Comparison of ENCODE assay signal across 25 cellular contexts in the genomic region with DNA sequence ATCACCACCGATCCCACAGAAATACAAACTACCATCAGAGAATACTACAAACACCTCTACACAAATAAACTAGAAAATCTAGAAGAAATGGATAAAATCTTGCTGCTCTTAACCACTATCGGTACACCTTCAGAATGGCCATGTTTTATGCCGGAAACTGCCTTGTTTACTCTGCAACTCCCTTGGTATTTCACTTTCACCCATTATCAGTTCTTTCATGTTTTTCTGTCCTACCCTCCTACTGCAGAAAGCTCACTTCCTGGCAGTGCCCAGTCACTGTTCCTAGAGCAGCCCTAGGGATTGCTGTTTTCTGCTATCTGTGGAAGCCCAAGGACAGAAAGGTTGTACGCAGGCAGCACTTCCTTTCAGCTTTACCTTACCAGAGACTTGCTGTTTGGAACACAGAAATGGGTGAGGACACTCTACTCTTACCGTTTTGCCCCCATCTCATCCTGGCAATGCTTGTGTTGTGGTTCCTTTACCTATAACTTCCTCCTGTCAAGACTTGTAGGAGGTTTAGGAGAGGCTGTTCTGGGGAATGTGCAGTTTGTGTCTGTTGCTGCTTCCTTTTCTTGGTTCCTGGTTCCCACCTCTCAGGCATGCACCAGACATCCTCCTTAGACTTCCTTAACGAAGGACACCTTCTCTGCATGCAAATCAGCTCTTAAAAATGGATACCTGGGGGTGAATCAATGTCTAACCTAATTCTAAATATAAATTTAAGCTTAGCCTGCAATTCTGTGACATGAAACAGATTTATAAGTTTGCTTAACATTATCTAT.
DNase-seq lines count a peak whose midpoint lies in the region; ATAC-seq, FAIRE-seq and TF ChIP-seq lines count a peak whose summit lies in the region.
"Had no signal": no experiment of that assay in that cellular context is flagged by ENCODE, and none has a peak within 500 bp of the region (broad histone marks: within the 10 kb centered on the region; RNA-seq: fewer than 3 reads in every experiment).

No MANE protein-coding gene starts in this region.

- no TSS peak for BruUV-seq in GM12878 (replicated peaks; lab: Mats Ljungman, UMichigan)

- no peak for TF ChIP-seq CTCF in GM12864 (IDR thresholded peaks at IDR 0.05; ENCODE audit: low read depth, low read length, missing control alignments)
- TF ChIP-seq CTCF in GM12878 (IDR thresholded peaks at IDR 0.05 in 2 of 3, conservative IDR thresholded peaks at IDR 0.05 in 1 of 3; ENCODE audit: control insufficient read depth in 2 of 3, extremely low read depth in 1 of 3, insufficient read depth in 1 of 3, low read depth in 3 of 3, low read length in 3 of 3) = no peak
- no peak for TF ChIP-seq CTCF in BE2C (IDR thresholded peaks at IDR 0.05; ENCODE audit: low read depth, low read length)

- RAD21 ChIA-PET in GM12878 (lab: Charles Lee; ENCODE audit: unreplicated experiment) = interaction anchor here (0.6 kb wide), 1 partner anchor 1128 kb away, joined by 3 read pairs; no protein-coding TSS in a partner anchor

- H3K27me3 ChIP-seq in GM12878 (replicated peaks in 1 of 2; ENCODE audit: control insufficient read depth in 2 of 2, insufficient read depth in 2 of 2, low read length in 1 of 2) (no peaks in the 10 kb centered on the region), SJCRH30 (no peaks in the 10 kb centered on the region), BE2C (no peaks in the 10 kb centered on the region)
- H3K27me3 ChIP-seq: heart right ventricle, thyroid gland had no signal

- no peak for TF ChIP-seq POLR2A in GM12878 (IDR thresholded peaks at IDR 0.05; ENCODE audit: low read depth, low read length)

- H3K36me3 ChIP-seq in GM12878 (ENCODE audit: control insufficient read depth in 2 of 2, insufficient read depth in 2 of 2, low read length in 1 of 2) (no peaks in the 10 kb centered on the region), SJCRH30 (no peaks in the 10 kb centered on the region), BE2C (no peaks in the 10 kb centered on the region)
- H3K36me3 ChIP-seq: HAP-1, heart right ventricle, thyroid gland had no signal

- no peak overlapping the region for H3K27ac ChIP-seq in GM12878 (ENCODE audit: control insufficient read depth, insufficient read depth)
- H3K27ac ChIP-seq in SJCRH30 = no peak overlapping the region
- H3K27ac ChIP-seq: heart right ventricle, thyroid gland had no signal

- no peak overlapping the region for H3K4me2 ChIP-seq in GM12878 (ENCODE audit: control insufficient read depth, insufficient read depth)

- POLR2A ChIA-PET in GM12878 (lab: Charles Lee) = no interaction called here

- H4K20me1 ChIP-seq in GM12878 (ENCODE audit: control insufficient read depth, insufficient read depth) = no peaks in the 10 kb centered on the region

- FAIRE-seq in GM12878 (lab: Jason Lieb, UNC) = no peak
- FAIRE-seq: astrocyte had no signal

- H3K4me1 ChIP-seq in GM12878 (ENCODE audit: control insufficient read depth, insufficient read depth, low read length) (no peaks in the 10 kb centered on the region), SJCRH30 (no peaks in the 10 kb centered on the region), BE2C (no peaks in the 10 kb centered on the region)
- H3K4me1 ChIP-seq: heart right ventricle, thyroid gland had no signal

- CTCF ChIA-PET in GM12878 (lab: Yijun Ruan, JAX) = no interaction called here

- H3K9ac ChIP-seq in GM12878 (ENCODE audit: control insufficient read depth, insufficient read depth, low read length) = no peak overlapping the region

- in situ Hi-C loops in GM12878 (cut with MboI) = no loop called here

- no peak for TF ChIP-seq RAD21 in GM12878 (IDR thresholded peaks at IDR 0.05; ENCODE audit: insufficient read depth, low read depth, low read length)

- TF ChIP-seq EP300 in GM12878 (IDR thresholded peaks at IDR 0.05; ENCODE audit: borderline replicate concordance in 1 of 2, control insufficient read depth in 1 of 2, low read depth in 2 of 2, low read length in 2 of 2) = no peak

- SMC1A ChIA-PET in GM12878 (lab: Charles Lee; ENCODE audit: uncharacterized antibody, unreplicated experiment) = interaction anchor here (0.8 kb wide), 1 partner anchor 140 kb away, joined by 3 read pairs; no protein-coding TSS in a partner anchor

- DNase-seq in GM12864 (ENCODE audit: low read depth) (peak; percentile 3), GM12878 (ENCODE audit: low read depth, low spot score) (peak; percentile 11), ecto neural progenitor cell (ENCODE audit: low spot score) (no peak), SK-N-DZ (ENCODE audit: low spot score) (no peak), SJCRH30 (no peak), BE2C (no peak)
- DNase-seq: activated CD4-positive, alpha-beta memory T cell treated with anti-CD3 and anti-CD28 coated beads, Interleukin-2, amount 10 ng/mL, durations not matched to agents 7 days and 5 days; activated naive CD4-positive, alpha-beta T cell treated with anti-CD3 and anti-CD28 coated beads, Interleukin-2, amount 50 U/mL, for 16 hours; activated T-cell treated with anti-CD3 and anti-CD28 coated beads, Interleukin-2, amount 50 U/mL, for 24 hours; CD4-positive, alpha-beta T cell; DMS53; endodermal cell; heart right ventricle; MM.1S; NCI-H1694; NCI-H2227 treated with DMSO at 0.1 percent for 48 hours; occipital lobe; retina; RPMI8226; SW 1271; thyroid gland had no signal

- intact Hi-C loops in GM12878 (cut with micrococcal nuclease; ENCODE audit: unreplicated experiment) = no loop called here

- peak overlapping the region; percentile 37 for H2AFZ ChIP-seq in GM12878 (ENCODE audit: control insufficient read depth, low read depth, low read length)

- peak; percentile 65 for ATAC-seq in GM21367 (IDR thresholded peaks at IDR 0.05; ENCODE audit: unreplicated experiment)
- peak; percentile 60 for ATAC-seq in HG03175 (IDR thresholded peaks at IDR 0.05; ENCODE audit: unreplicated experiment)
- ATAC-seq in GM12878 = no peak; the same call in 2 of the 3 replicates
- ATAC-seq: heart right ventricle had no signal

- H3K4me3 ChIP-seq in GM12864 (ENCODE audit: low read depth, low read length) (no peak overlapping the region), GM12878 (no peak overlapping the region), SJCRH30 (no peak overlapping the region), BE2C (ENCODE audit: low read depth, low read length) (no peak overlapping the region)
- H3K4me3 ChIP-seq: HAP-1, heart right ventricle, thyroid gland had no signal

- 0% methylated on average over 6 of the region's 6 CpGs for WGBS in GM12878 (ENCODE audit: insufficient coverage, insufficient replicate concordance, low lambda C conversion rate, missing lambda C conversion rate)

- no peaks in the 10 kb centered on the region for H3K79me2 ChIP-seq in GM12878 (ENCODE audit: control insufficient read depth, insufficient read depth, low read length)

- H3K9me3 ChIP-seq in GM12878 (replicated peaks; ENCODE audit: control insufficient read depth, insufficient read depth, low read length) (peaks cover 2% of the 10 kb centered on the region; the same call in 1 of the 3 replicates), SJCRH30 (replicated peaks) (no peaks in the 10 kb centered on the region), BE2C (no peaks in the 10 kb centered on the region; the same call in 1 of the 2 replicates)
- H3K9me3 ChIP-seq: thyroid gland had no signal

TF ChIP-seq in GM12878, 131 proteins besides CTCF, POLR2A, EP300 and RAD21 (continues in another document):
- TF ChIP-seq FOXK2 (IDR thresholded peaks at IDR 0.05) (no peak), ESRRA (IDR thresholded peaks at IDR 0.05; ENCODE audit: low read length) (no peak), NR2C1 (IDR thresholded peaks at IDR 0.05) (no peak), STAT1 (conservative IDR thresholded peaks at IDR 0.05) (no peak), BACH1 (IDR thresholded peaks at IDR 0.05; ENCODE audit: borderline replicate concordance) (no peak), NBN (IDR thresholded peaks at IDR 0.05) (no peak), EGR1 (IDR thresholded peaks at IDR 0.05; ENCODE audit: borderline replicate concordance in 1 of 2, low read depth in 2 of 2, low read length in 2 of 2) (no peak), CHD4 (IDR thresholded peaks at IDR 0.05) (no peak), ZSCAN29 (IDR thresholded peaks at IDR 0.05) (no peak)
- TF ChIP-seq, protein P1, sequence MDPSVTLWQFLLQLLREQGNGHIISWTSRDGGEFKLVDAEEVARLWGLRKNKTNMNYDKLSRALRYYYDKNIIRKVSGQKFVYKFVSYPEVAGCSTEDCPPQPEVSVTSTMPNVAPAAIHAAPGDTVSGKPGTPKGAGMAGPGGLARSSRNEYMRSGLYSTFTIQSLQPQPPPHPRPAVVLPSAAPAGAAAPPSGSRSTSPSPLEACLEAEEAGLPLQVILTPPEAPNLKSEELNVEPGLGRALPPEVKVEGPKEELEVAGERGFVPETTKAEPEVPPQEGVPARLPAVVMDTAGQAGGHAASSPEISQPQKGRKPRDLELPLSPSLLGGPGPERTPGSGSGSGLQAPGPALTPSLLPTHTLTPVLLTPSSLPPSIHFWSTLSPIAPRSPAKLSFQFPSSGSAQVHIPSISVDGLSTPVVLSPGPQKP (IDR thresholded peaks at IDR 0.05; ENCODE audit: low read depth, low read length) = no peak
- TF ChIP-seq, protein P2, sequence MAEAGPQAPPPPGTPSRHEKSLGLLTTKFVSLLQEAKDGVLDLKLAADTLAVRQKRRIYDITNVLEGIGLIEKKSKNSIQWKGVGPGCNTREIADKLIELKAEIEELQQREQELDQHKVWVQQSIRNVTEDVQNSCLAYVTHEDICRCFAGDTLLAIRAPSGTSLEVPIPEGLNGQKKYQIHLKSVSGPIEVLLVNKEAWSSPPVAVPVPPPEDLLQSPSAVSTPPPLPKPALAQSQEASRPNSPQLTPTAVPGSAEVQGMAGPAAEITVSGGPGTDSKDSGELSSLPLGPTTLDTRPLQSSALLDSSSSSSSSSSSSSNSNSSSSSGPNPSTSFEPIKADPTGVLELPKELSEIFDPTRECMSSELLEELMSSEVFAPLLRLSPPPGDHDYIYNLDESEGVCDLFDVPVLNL (IDR thresholded peaks at IDR 0.05; ENCODE audit: low read depth, low read length) = no peak
- TF ChIP-seq, protein P3, sequence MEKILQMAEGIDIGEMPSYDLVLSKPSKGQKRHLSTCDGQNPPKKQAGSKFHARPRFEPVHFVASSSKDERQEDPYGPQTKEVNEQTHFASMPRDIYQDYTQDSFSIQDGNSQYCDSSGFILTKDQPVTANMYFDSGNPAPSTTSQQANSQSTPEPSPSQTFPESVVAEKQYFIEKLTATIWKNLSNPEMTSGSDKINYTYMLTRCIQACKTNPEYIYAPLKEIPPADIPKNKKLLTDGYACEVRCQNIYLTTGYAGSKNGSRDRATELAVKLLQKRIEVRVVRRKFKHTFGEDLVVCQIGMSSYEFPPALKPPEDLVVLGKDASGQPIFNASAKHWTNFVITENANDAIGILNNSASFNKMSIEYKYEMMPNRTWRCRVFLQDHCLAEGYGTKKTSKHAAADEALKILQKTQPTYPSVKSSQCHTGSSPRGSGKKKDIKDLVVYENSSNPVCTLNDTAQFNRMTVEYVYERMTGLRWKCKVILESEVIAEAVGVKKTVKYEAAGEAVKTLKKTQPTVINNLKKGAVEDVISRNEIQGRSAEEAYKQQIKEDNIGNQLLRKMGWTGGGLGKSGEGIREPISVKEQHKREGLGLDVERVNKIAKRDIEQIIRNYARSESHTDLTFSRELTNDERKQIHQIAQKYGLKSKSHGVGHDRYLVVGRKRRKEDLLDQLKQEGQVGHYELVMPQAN (conservative IDR thresholded peaks at IDR 0.05) = no peak

Comparison
In these comparisons a context has a peak if more than half of its experiments do, and no peak if none do; other contexts are left out.
1. DNase-seq: peak in GM12864 (single experiment) and GM12878 (single experiment); none in ecto neural progenitor cell (single experiment), SK-N-DZ (single experiment), SJCRH30 (0 of 2) and BE2C (single experiment).